9 cellular contexts compared by ENCODE assay signal in genomic region chr19:7905298-7905697, GRCh38. TPM values are rescaled to one million over a fixed set of nuclear protein-coding genes. Genes with fewer than 3 reads are reported as not detected.
DNase-seq lines count a peak whose midpoint lies in the region; ATAC-seq and TF ChIP-seq lines count a peak whose summit lies in the region.
"Had no signal": no experiment of that assay in that cellular context is flagged by ENCODE, and none has a peak within 500 bp of the region (broad histone marks: within the 10 kb centered on the region; RNA-seq: fewer than 3 reads in every experiment).

No MANE protein-coding gene starts in this region.

- H3K27ac Mint-ChIP-seq in endodermal cell: peak overlapping the region; percentile 12

- peaks cover 18% of the 10 kb centered on the region for H3K4me1 ChIP-seq in DOHH2 (ENCODE audit: control insufficient read depth, low read length)
- peaks cover 16% of the 10 kb centered on the region; the same call in 1 of the 2 replicates for H3K4me1 ChIP-seq in PC-9 (replicated peaks; ENCODE audit: insufficient read depth)
- H3K4me1 ChIP-seq in endodermal cell (ENCODE audit: control insufficient read depth, insufficient read depth, low read length): no peaks in the 10 kb centered on the region
- H3K4me1 ChIP-seq in parathyroid adenoma: peaks cover 20% of the 10 kb centered on the region

- no peaks in the 10 kb centered on the region for H3F3A ChIP-seq in DOHH2 (ENCODE audit: control insufficient read depth, insufficient read depth)
- peaks cover 19% of the 10 kb centered on the region; the same call in 1 of the 2 replicates for H3F3A ChIP-seq in PC-9 (ENCODE audit: insufficient read depth, low read depth)

- TF ChIP-seq CTCF in DOHH2 (IDR thresholded peaks at IDR 0.05; ENCODE audit: low read depth, low read length, poor library complexity, severe bottlenecking) (no peak), PC-9 (conservative IDR thresholded peaks at IDR 0.05) (no peak), endodermal cell (conservative IDR thresholded peaks at IDR 0.05) (no peak), parathyroid adenoma (IDR thresholded peaks at IDR 0.05) (no peak)

- no peaks in the 10 kb centered on the region for H3K9me2 ChIP-seq in DOHH2 (replicated peaks; ENCODE audit: control insufficient read depth, low read length)
- H3K9me2 ChIP-seq in PC-9 (ENCODE audit: insufficient read depth): no peaks in the 10 kb centered on the region

- H3K27ac ChIP-seq in DOHH2 (ENCODE audit: low read depth, low read length): no peak overlapping the region
- H3K27ac ChIP-seq in PC-9: no peak overlapping the region
- no peak overlapping the region for H3K27ac ChIP-seq in endodermal cell (ENCODE audit: low read depth, low read length)
- H3K27ac ChIP-seq in parathyroid adenoma: no peak overlapping the region
- H3K27ac ChIP-seq: ascending aorta had no signal

- peak overlapping the region; percentile 81 for H3K4me3 Mint-ChIP-seq in endodermal cell

- H3K9me3 ChIP-seq in DOHH2 (ENCODE audit: control insufficient read depth, insufficient read depth, low read length): no peaks in the 10 kb centered on the region
- no peaks in the 10 kb centered on the region for H3K9me3 ChIP-seq in PC-9 (ENCODE audit: insufficient read depth, low read depth)
- no peaks in the 10 kb centered on the region for H3K9me3 ChIP-seq in endodermal cell (ENCODE audit: control insufficient read depth, low read length)
- no peaks in the 10 kb centered on the region for H3K9me3 ChIP-seq in parathyroid adenoma (ENCODE audit: control insufficient read depth, low read length)
- H3K9me3 ChIP-seq: ascending aorta had no signal

- H2AFZ ChIP-seq in PC-9: no peak overlapping the region
- H2AFZ ChIP-seq in parathyroid adenoma: no peak overlapping the region

- H3K9me3 Mint-ChIP-seq in endodermal cell: no peaks in the 10 kb centered on the region

- H3K4me3 ChIP-seq in DOHH2 (ENCODE audit: low read length): peak overlapping the region; percentile 98
- H3K4me3 ChIP-seq in PC-9: peak overlapping the region; percentile 74
- H3K4me3 ChIP-seq in endodermal cell (ENCODE audit: low read length): peak overlapping the region; percentile 91
- H3K4me3 ChIP-seq in parathyroid adenoma (ENCODE audit: low read depth, low read length): peak overlapping the region; percentile 94

- H3K4me1 Mint-ChIP-seq in endodermal cell: peaks cover 11% of the 10 kb centered on the region

- WGBS in endodermal cell (ENCODE audit: insufficient coverage in 1 of 2, insufficient read length in 1 of 2), 2 experiments: 82 to 92% methylated on average over 6 to 11 of the region's 11 CpGs

- no peaks in the 10 kb centered on the region for H3K27me3 Mint-ChIP-seq in endodermal cell (ENCODE audit: insufficient read depth)

- POLR2A ChIA-PET in PC-9 (lab: Charles Lee; ENCODE audit: unreplicated experiment): no interaction called here

- peak overlapping the region; percentile 98 for H3K4me2 ChIP-seq in DOHH2 (ENCODE audit: low read length)
- H3K4me2 ChIP-seq in PC-9: peak overlapping the region; percentile 99
- H3K4me2 ChIP-seq in parathyroid adenoma (ENCODE audit: low read length): peak overlapping the region; percentile 99

- H3K27me3 ChIP-seq in DOHH2 (ENCODE audit: control insufficient read depth, low read length) (no peaks in the 10 kb centered on the region), PC-9 (ENCODE audit: insufficient read depth, low read depth) (no peaks in the 10 kb centered on the region), endodermal cell (ENCODE audit: control insufficient read depth, insufficient read depth, low read length, poor library complexity, severe bottlenecking) (no peaks in the 10 kb centered on the region), parathyroid adenoma (ENCODE audit: control insufficient read depth, insufficient read depth, low read length) (no peaks in the 10 kb centered on the region)
- H3K27me3 ChIP-seq: ascending aorta had no signal

- DNase-seq in PC-9: no peak
- no peak for DNase-seq in endodermal cell
- no peak for DNase-seq in COR-L47 (lab: John Stamatoyannopoulos, UW)
- no peak for DNase-seq in NCI-H2227 treated with DMSO at 0.1 percent for 48 hours (lab: John Stamatoyannopoulos, UW)
- DNase-seq in NCI-H2227 (lab: John Stamatoyannopoulos, UW; ENCODE audit: unreplicated experiment): no peak

- H3K79me2 ChIP-seq in DOHH2 (ENCODE audit: control insufficient read depth, low read length) (peaks cover 45% of the 10 kb centered on the region), PC-9 (ENCODE audit: low read depth) (peaks cover 63% of the 10 kb centered on the region), parathyroid adenoma (peaks cover 37% of the 10 kb centered on the region)

- H3K36me3 Mint-ChIP-seq in endodermal cell (ENCODE audit: low read depth): peaks cover 4% of the 10 kb centered on the region

- no peak overlapping the region for H3K9ac ChIP-seq in endodermal cell (ENCODE audit: extremely low read depth, low read length, poor library complexity, severe bottlenecking)
- no peak overlapping the region for H3K9ac ChIP-seq in parathyroid adenoma

- intact Hi-C loops in PC-9 (cut with micrococcal nuclease; ENCODE audit: unreplicated experiment): no loop called here

- no peak for ATAC-seq in HG03108 (IDR thresholded peaks at IDR 0.05; ENCODE audit: unreplicated experiment)

- H4K20me1 ChIP-seq in DOHH2 (ENCODE audit: control insufficient read depth, insufficient read depth, low read depth, low read length): peaks cover 14% of the 10 kb centered on the region
- H4K20me1 ChIP-seq in PC-9 (ENCODE audit: insufficient read depth): peaks cover 46% of the 10 kb centered on the region

- BruUV-seq in PC-9 (replicated peaks; lab: Mats Ljungman, UMichigan): no TSS peak

- H3K36me3 ChIP-seq in DOHH2 (ENCODE audit: control insufficient read depth, low read length) (peaks cover 23% of the 10 kb centered on the region), PC-9 (ENCODE audit: low read depth) (0 out of 2 replicates have a peak, but pooled peaks cover 3% of the 10 kb centered on the region), endodermal cell (ENCODE audit: control insufficient read depth, insufficient read depth, low read length) (peaks cover 17% of the 10 kb centered on the region), parathyroid adenoma (ENCODE audit: control insufficient read depth, insufficient read depth, low read length) (no peaks in the 10 kb centered on the region)

- CTCF ChIA-PET in PC-9 (lab: Charles Lee): no interaction called here

RNA-seq across cellular contexts. Expression of gene MAP2K7, which starts 1.6 kb away (rescaled TPM):
- total RNA-seq in PC-9 (2021) (52.4 and 54.0 TPM in 2 replicates), endodermal cell (10 to 100 TPM; 33.4 to 40.0 TPM)
- polyA plus RNA-seq in endodermal cell (2013, experiment 1 of 2): 34.8 TPM
- 32.3 TPM for polyA plus RNA-seq in endodermal cell (2013, experiment 2 of 2)

RNA-seq across cellular contexts. Expression of gene TGFBR3L, which starts 9.3 kb away (rescaled TPM):
- total RNA-seq in PC-9 (2021) (2.0 and 2.3 TPM in 2 replicates), endodermal cell (1 to 10 TPM in 1 of 2 donors, under 1 TPM in 1; 0.84 to 2.2 TPM)
- 1.3 TPM for polyA plus RNA-seq in endodermal cell (2013, experiment 1 of 2)
- polyA plus RNA-seq in endodermal cell (2013, experiment 2 of 2): 0.58 TPM

RNA-seq across cellular contexts. Expression of gene SNAPC2, which starts 14.8 kb away (rescaled TPM):
- 37.5 and 42.1 TPM in 2 replicates for total RNA-seq in PC-9 (2021)
- 10 to 100 TPM; 11.9 to 14.2 TPM for total RNA-seq in endodermal cell
- polyA plus RNA-seq in endodermal cell (2013, experiment 1 of 2): 30.4 TPM
- 26.9 TPM for polyA plus RNA-seq in endodermal cell (2013, experiment 2 of 2)

RNA-seq across cellular contexts. Expression of gene LRRC8E, which starts 17.0 kb away (rescaled TPM):
- 24.1 and 24.4 TPM in 2 replicates for total RNA-seq in PC-9 (2021)
- total RNA-seq in endodermal cell: 1 to 10 TPM; 2.8 to 3.4 TPM
- 0.68 TPM for polyA plus RNA-seq in endodermal cell (2013, experiment 1 of 2)
- polyA plus RNA-seq in endodermal cell (2013, experiment 2 of 2): 1.2 TPM
- total RNA-seq: ascending aorta had no signal

RNA-seq across cellular contexts. Expression of gene CTXN1, which starts 20.6 kb away (rescaled TPM):
- total RNA-seq in PC-9 (2021) (54.5 and 71.2 TPM in 2 replicates), endodermal cell (10 to 100 TPM; 60.1 to 87.2 TPM)
- 104 TPM for polyA plus RNA-seq in endodermal cell (2013, experiment 1 of 2)
- polyA plus RNA-seq in endodermal cell (2013, experiment 2 of 2): 105 TPM
- total RNA-seq: ascending aorta had no signal
